ENCODE assay signal across 10 cellular contexts in genomic region chr3:44355634-44356033, GRCh38. TPM values are rescaled to one million over a fixed set of nuclear protein-coding genes. Genes with fewer than 3 reads are reported as not detected.
DNase-seq lines count a peak whose midpoint lies in the region; ATAC-seq, FAIRE-seq and TF ChIP-seq lines count a peak whose summit lies in the region.
"Had no signal": no experiment of that assay in that cellular context is flagged by ENCODE, and none has a peak within 500 bp of the region (broad histone marks: within the 10 kb centered on the region; RNA-seq: fewer than 3 reads in every experiment).

No MANE protein-coding gene starts in this region.

- H3K27me3 ChIP-seq in PC-9 (ENCODE audit: insufficient read depth, low read depth) = no peaks in the 10 kb centered on the region
- H3K27me3 ChIP-seq: spleen had no signal

- no peaks in the 10 kb centered on the region for H3F3A ChIP-seq in PC-9 (ENCODE audit: insufficient read depth, low read depth)

- peak; percentile 46 for DNase-seq in H54 (ENCODE audit: insufficient read length, low spot score)
- peak; percentile 80 for DNase-seq in OCI-M1 (lab: John Stamatoyannopoulos, UW)
- DNase-seq in fibroblast of mammary gland (ENCODE audit: low read depth) = peak; percentile 87
- DNase-seq in skeletal muscle cell (ENCODE audit: low read depth) = peak; percentile 62
- DNase-seq in T-helper 1 cell = no peak
- no peak for DNase-seq in NCI-H1930 (lab: John Stamatoyannopoulos, UW)
- DNase-seq in PC-9 = no peak
- DNase-seq: spleen had no signal

- H3K9me2 ChIP-seq in PC-9 (ENCODE audit: insufficient read depth) = no peaks in the 10 kb centered on the region

- H3K79me2 ChIP-seq in PC-9 (ENCODE audit: low read depth) = no peaks in the 10 kb centered on the region

- CTCF ChIA-PET in PC-9 (lab: Charles Lee) = no interaction called here

- TF ChIP-seq CTCF in fibroblast of mammary gland (conservative IDR thresholded peaks at IDR 0.05; ENCODE audit: control insufficient read depth, insufficient read depth, low read depth, low read length) (no peak), PC-9 (conservative IDR thresholded peaks at IDR 0.05) (no peak)

- H3K4me1 ChIP-seq in PC-9 (replicated peaks; ENCODE audit: insufficient read depth) = no peaks in the 10 kb centered on the region

- H3K27ac ChIP-seq in PC-9 = no peak overlapping the region

- H4K20me1 ChIP-seq in PC-9 (ENCODE audit: insufficient read depth) = no peaks in the 10 kb centered on the region

- ATAC-seq in HG03571 (IDR thresholded peaks at IDR 0.05; ENCODE audit: unreplicated experiment) = no peak

- no peak for TF ChIP-seq POLR2A in H54 (IDR thresholded peaks at IDR 0.05; ENCODE audit: low read depth, low read length)

- POLR2A ChIA-PET in PC-9 (lab: Charles Lee; ENCODE audit: unreplicated experiment) = no interaction called here

- no peaks in the 10 kb centered on the region for H3K9me3 ChIP-seq in PC-9 (ENCODE audit: insufficient read depth, low read depth)
- H3K9me3 ChIP-seq: spleen had no signal

- no peaks in the 10 kb centered on the region for H3K36me3 ChIP-seq in PC-9 (ENCODE audit: low read depth)

- peak; percentile 94 for FAIRE-seq in H54 (lab: Jason Lieb, UNC)
- FAIRE-seq: colon had no signal

- intact Hi-C loops in PC-9 (cut with micrococcal nuclease; ENCODE audit: unreplicated experiment) = no loop called here

- H2AFZ ChIP-seq in PC-9 = no peak overlapping the region

- BruUV-seq in PC-9 (replicated peaks; lab: Mats Ljungman, UMichigan) = no TSS peak

- H3K4me3 ChIP-seq in fibroblast of mammary gland (ENCODE audit: control insufficient read depth, low read depth, low read length) = no peak overlapping the region
- H3K4me3 ChIP-seq in skeletal muscle cell (ENCODE audit: low read depth, low read length) = no peak overlapping the region
- H3K4me3 ChIP-seq in PC-9 = no peak overlapping the region
- H3K4me3 ChIP-seq: spleen had no signal

- H3K4me2 ChIP-seq in PC-9 = no peak overlapping the region

RNA-seq across cellular contexts. Expression of gene TCAIM, which starts 17.1 kb away (rescaled TPM):
- total RNA-seq in PC-9 (2021) = 22.8 and 28.3 TPM in 2 replicates

Comparison
In these comparisons a context has a peak if more than half of its experiments do, and no peak if none do; other contexts are left out.
1. DNase-seq: peak in H54 (single experiment), OCI-M1 (single experiment), fibroblast of mammary gland (single experiment) and skeletal muscle cell (single experiment); none in T-helper 1 cell (0 of 5), NCI-H1930 (0 of 2) and PC-9 (0 of 2).